Comparison of ENCODE assay signal across 1 cellular context in the genomic region with DNA sequence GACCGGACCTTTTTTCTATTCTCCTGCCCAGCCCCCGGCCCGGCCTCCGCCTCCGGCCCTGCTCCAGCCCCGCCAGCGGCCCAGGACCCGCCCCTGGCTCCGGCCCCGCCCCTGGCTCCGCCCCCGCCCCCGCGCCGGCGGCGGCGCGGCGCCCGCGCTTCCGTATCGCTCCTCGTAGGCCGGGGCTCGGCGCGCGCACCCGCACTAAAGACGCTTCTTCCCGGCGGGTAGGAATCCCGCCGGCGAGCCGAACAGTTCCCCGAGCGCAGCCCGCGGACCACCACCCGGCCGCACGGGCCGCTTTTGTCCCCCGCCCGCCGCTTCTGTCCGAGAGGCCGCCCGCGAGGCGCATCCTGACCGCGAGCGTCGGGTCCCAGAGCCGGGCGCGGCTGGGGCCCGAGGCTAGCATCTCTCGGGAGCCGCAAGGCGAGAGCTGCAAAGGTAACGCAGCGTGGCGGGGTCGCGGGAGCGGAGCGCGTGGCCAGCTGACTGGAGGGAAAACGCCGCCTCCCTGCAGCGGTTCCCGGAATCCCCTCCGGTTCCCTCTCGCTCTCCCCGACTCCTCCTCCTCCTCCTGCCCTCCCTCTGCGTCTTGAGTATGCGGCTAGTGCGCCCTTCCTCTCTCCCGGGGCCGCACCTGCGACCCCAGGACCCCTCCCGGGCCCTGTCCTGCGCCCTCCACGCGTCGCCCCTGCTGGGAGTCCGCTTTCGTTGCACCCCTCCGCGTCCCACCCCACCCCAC.
TF ChIP-seq lines count a peak whose summit lies in the region.

A gene (plus strand): TSS at position 163 of the 742 bp plus-strand sequence. CDS start 11,985 bp downstream, outside the sequence.

TF ChIP-seq in K562, 482 proteins besides CTCF, POLR2A, EP300 and RAD21 (continued from another document):
- TF ChIP-seq, protein P1, sequence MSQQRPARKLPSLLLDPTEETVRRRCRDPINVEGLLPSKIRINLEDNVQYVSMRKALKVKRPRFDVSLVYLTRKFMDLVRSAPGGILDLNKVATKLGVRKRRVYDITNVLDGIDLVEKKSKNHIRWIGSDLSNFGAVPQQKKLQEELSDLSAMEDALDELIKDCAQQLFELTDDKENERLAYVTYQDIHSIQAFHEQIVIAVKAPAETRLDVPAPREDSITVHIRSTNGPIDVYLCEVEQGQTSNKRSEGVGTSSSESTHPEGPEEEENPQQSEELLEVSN (IDR thresholded peaks at IDR 0.05; ENCODE audit: borderline replicate concordance in 1 of 2, extremely low read depth in 1 of 2, insufficient read depth in 1 of 2, insufficient read length in 1 of 2, low read depth in 1 of 2, low read length in 1 of 2, poor library complexity in 1 of 2, severe bottlenecking in 1 of 2) = peak; percentile 78 to 84
- TF ChIP-seq RBM17 (IDR thresholded peaks at IDR 0.05; ENCODE audit: borderline replicate concordance, low read depth, low read length) (no peak), MAZ (CRISPR knock-in tag; conservative IDR thresholded peaks at IDR 0.05 in 1 of 2, IDR thresholded peaks at IDR 0.05 in 1 of 2) (peak in 1 of 2 experiments; percentile 57; a peak in 3 of 4 replicates), NR2C1 (IDR thresholded peaks at IDR 0.05) (no peak), NR2C1 (tag; IDR thresholded peaks at IDR 0.05) (no peak), ZNF696 (CRISPR knock-in tag; conservative IDR thresholded peaks at IDR 0.05) (no peak), MYBL2 (IDR thresholded peaks at IDR 0.05; ENCODE audit: low read depth) (no peak), MYBL2 (CRISPR knock-in tag; IDR thresholded peaks at IDR 0.05; ENCODE audit: borderline replicate concordance) (no peak), CHD2 (IDR thresholded peaks at IDR 0.05; ENCODE audit: low read depth, low read length) (no peak), HDAC1 (IDR thresholded peaks at IDR 0.05) (peak in 1 of 2 experiments; percentile 59; a peak in 2 of 4 replicates), MAFF (IDR thresholded peaks at IDR 0.05; ENCODE audit: low read length) (no peak), SP1 (CRISPR knock-in tag; IDR thresholded peaks at IDR 0.05) (no peak), SMARCA4 (IDR thresholded peaks at IDR 0.05) (no peak), NFYB (IDR thresholded peaks at IDR 0.05; ENCODE audit: extremely low read depth, insufficient read length) (no peak), NCOR1 (IDR thresholded peaks at IDR 0.05) (no peak), ESRRB (CRISPR knock-in tag; IDR thresholded peaks at IDR 0.05; ENCODE audit: borderline replicate concordance) (no peak), MEIS2 (IDR thresholded peaks at IDR 0.05; ENCODE audit: partially characterized antibody) (no peak), RBM22 (IDR thresholded peaks at IDR 0.05; ENCODE audit: low read depth, low read length, poor library complexity, severe bottlenecking) (no peak), GTF2F1 (IDR thresholded peaks at IDR 0.05; ENCODE audit: low read depth, low read length) (no peak), BCOR (IDR thresholded peaks at IDR 0.05) (peak; percentile 14; the same call in 1 of the 2 replicates), KDM5B (IDR thresholded peaks at IDR 0.05; ENCODE audit: insufficient replicate concordance, low read depth, low read length) (peak; percentile 65), HCFC1 (IDR thresholded peaks at IDR 0.05; ENCODE audit: low read depth, low read length) (no peak; the same call in 1 of the 2 replicates), KHSRP (IDR thresholded peaks at IDR 0.05) (no peak), KLF10 (CRISPR knock-in tag; IDR thresholded peaks at IDR 0.05) (no peak), BCL6 (CRISPR knock-in tag; IDR thresholded peaks at IDR 0.05) (no peak), ZNF699 (CRISPR knock-in tag; IDR thresholded peaks at IDR 0.05; ENCODE audit: insufficient replicate concordance) (no peak)
- TF ChIP-seq, protein P2, sequence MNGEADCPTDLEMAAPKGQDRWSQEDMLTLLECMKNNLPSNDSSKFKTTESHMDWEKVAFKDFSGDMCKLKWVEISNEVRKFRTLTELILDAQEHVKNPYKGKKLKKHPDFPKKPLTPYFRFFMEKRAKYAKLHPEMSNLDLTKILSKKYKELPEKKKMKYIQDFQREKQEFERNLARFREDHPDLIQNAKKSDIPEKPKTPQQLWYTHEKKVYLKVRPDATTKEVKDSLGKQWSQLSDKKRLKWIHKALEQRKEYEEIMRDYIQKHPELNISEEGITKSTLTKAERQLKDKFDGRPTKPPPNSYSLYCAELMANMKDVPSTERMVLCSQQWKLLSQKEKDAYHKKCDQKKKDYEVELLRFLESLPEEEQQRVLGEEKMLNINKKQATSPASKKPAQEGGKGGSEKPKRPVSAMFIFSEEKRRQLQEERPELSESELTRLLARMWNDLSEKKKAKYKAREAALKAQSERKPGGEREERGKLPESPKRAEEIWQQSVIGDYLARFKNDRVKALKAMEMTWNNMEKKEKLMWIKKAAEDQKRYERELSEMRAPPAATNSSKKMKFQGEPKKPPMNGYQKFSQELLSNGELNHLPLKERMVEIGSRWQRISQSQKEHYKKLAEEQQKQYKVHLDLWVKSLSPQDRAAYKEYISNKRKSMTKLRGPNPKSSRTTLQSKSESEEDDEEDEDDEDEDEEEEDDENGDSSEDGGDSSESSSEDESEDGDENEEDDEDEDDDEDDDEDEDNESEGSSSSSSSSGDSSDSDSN (IDR thresholded peaks at IDR 0.05; ENCODE audit: borderline replicate concordance in 1 of 2, low read depth in 2 of 2, low read length in 2 of 2) = no peak
- TF ChIP-seq, protein P3, sequence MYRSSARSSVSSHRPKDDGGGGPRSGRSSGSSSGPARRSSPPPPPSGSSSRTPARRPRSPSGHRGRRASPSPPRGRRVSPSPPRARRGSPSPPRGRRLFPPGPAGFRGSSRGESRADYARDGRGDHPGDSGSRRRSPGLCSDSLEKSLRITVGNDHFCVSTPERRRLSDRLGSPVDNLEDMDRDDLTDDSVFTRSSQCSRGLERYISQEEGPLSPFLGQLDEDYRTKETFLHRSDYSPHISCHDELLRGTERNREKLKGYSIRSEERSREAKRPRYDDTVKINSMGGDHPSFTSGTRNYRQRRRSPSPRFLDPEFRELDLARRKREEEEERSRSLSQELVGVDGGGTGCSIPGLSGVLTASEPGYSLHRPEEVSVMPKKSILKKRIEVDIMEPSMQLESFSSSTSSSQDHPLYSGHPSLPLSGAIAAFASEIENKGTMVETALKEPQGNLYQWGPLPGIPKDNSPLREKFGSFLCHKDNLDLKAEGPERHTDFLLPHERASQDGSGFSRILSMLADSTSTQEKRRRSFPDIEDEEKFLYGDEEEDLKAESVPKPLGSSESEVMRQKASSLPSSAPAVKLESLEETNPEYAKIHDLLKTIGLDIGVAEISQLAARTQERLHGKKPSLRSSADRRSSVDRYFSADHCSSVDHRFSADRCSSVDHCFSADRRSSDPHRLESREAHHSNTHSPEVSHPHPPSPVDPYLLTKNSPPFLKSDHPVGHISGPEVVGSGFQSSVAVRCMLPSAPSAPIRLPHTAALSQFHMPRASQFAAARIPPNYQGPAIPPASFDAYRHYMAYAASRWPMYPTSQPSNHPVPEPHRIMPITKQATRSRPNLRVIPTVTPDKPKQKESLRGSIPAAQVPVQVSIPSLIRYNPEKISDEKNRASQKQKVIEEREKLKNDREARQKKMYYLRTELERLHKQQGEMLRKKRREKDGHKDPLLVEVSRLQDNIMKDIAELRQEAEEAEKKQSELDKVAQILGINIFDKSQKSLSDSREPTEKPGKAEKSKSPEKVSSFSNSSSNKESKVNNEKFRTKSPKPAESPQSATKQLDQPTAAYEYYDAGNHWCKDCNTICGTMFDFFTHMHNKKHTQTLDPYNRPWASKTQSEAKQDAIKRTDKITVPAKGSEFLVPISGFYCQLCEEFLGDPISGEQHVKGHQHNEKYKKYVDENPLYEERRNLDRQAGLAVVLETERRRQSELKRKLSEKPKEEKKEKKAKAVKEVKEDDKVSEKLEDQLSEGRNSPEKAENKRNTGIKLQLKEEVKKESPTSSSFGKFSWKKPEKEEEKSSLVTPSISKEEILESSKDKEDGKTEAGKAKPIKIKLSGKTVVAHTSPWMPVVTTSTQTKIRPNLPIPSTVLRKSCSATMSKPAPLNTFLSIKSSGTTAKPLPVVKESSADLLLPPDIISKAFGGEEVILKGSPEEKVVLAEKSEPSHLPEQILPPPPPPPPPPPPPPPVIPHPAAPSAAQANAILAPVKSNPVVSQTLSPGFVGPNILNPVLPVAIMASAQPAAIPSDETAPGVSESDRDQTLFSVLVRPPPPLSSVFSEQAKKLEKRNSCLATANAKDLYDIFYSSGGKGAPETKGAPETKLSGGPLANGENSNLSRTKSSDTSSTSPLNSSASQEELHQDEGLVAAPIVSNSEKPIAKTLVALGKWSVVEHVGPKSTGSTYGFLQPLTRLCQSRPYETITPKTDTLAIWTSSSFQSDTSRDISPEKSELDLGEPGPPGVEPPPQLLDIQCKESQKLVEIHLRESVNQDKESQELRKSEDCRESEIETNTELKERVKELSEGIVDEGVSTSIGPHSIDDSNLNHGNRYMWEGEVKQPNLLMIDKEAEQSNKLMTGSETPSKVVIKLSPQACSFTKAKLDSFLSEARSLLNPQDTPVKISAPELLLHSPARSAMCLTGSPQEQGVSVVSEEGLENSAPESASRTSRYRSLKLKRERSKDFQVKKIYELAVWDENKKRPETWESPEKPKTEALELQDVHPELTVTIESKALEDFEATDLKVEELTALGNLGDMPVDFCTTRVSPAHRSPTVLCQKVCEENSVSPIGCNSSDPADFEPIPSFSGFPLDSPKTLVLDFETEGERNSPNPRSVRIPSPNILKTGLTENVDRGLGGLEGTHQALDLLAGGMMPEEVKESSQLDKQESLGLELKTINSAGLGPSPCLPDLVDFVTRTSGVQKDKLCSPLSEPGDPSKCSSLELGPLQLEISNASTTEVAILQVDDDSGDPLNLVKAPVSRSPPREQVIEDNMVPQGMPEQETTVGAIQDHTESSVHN (IDR thresholded peaks at IDR 0.05; ENCODE audit: borderline replicate concordance in 1 of 2, low read depth in 1 of 2) = no peak
- TF ChIP-seq, protein P4, sequence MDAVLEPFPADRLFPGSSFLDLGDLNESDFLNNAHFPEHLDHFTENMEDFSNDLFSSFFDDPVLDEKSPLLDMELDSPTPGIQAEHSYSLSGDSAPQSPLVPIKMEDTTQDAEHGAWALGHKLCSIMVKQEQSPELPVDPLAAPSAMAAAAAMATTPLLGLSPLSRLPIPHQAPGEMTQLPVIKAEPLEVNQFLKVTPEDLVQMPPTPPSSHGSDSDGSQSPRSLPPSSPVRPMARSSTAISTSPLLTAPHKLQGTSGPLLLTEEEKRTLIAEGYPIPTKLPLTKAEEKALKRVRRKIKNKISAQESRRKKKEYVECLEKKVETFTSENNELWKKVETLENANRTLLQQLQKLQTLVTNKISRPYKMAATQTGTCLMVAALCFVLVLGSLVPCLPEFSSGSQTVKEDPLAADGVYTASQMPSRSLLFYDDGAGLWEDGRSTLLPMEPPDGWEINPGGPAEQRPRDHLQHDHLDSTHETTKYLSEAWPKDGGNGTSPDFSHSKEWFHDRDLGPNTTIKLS (IDR thresholded peaks at IDR 0.05; ENCODE audit: borderline replicate concordance, low read depth) = peak; percentile 40; the same call in 1 of the 2 replicates
- TF ChIP-seq, protein P5, sequence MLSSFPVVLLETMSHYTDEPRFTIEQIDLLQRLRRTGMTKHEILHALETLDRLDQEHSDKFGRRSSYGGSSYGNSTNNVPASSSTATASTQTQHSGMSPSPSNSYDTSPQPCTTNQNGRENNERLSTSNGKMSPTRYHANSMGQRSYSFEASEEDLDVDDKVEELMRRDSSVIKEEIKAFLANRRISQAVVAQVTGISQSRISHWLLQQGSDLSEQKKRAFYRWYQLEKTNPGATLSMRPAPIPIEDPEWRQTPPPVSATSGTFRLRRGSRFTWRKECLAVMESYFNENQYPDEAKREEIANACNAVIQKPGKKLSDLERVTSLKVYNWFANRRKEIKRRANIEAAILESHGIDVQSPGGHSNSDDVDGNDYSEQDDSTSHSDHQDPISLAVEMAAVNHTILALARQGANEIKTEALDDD (IDR thresholded peaks at IDR 0.05) = no peak
